Comparison of ENCODE assay signal across 23 cellular contexts in genomic region chr2:127004893-127005600, GRCh38.
DNase-seq lines count a peak whose midpoint lies in the region; ATAC-seq, FAIRE-seq and TF ChIP-seq lines count a peak whose summit lies in the region.
"Had no signal": no experiment of that assay in that cellular context is flagged by ENCODE, and none has a peak within 500 bp of the region (broad histone marks: within the 10 kb centered on the region; RNA-seq: fewer than 3 reads in every experiment).

No MANE protein-coding gene starts in this region.

- no peak overlapping the region for H3K4me3 ChIP-seq in H1 (ENCODE audit: extremely low read depth in 1 of 4, insufficient read depth in 2 of 4, low read depth in 3 of 4, low read length in 4 of 4)
- no peak overlapping the region for H3K4me3 ChIP-seq in iPS-20b (ENCODE audit: low read length)
- H3K4me3 ChIP-seq: GM12878 had no signal

- H3K56ac ChIP-seq in H1 (replicated peaks; ENCODE audit: insufficient read length, low read depth, low read length), result no peak overlapping the region

- H3K9me3 ChIP-seq in H1 (ENCODE audit: insufficient read depth in 2 of 2, low read depth in 1 of 2, low read length in 1 of 2) (no peaks in the 10 kb centered on the region), iPS-20b (ENCODE audit: insufficient read depth, low read depth, low read length) (no peaks in the 10 kb centered on the region)
- H3K9me3 ChIP-seq: SK-N-SH had no signal

- no peak overlapping the region for H2AK5ac ChIP-seq in H1 (ENCODE audit: low read depth, low read length)

- H3K23ac ChIP-seq in H1 (ENCODE audit: insufficient read length), result no peak overlapping the region

- H2BK5ac ChIP-seq in H1 (ENCODE audit: low read depth, low read length), result no peak overlapping the region

- TF ChIP-seq POLR2A in H1 (IDR thresholded peaks at IDR 0.05; ENCODE audit: control extremely low read depth in 1 of 2, low read depth in 2 of 2, low read length in 2 of 2), result no peak

- no peak overlapping the region for H2BK15ac ChIP-seq in H1 (ENCODE audit: low read length)

- H3K79me2 ChIP-seq in H1 (ENCODE audit: control insufficient read depth in 1 of 2, insufficient read depth in 2 of 2, low read length in 2 of 2), result no peaks in the 10 kb centered on the region

- DNase-seq in DMS 273 (lab: John Stamatoyannopoulos, UW; ENCODE audit: unreplicated experiment) (peak; percentile 53), DMS 273 treated with DMSO at 0.1 percent for 48 hours (lab: John Stamatoyannopoulos, UW) (no peak), H1 (ENCODE audit: low read depth in 1 of 2, low spot score in 2 of 2) (no peak), medulla oblongata (ENCODE audit: extremely low spot score) (no peak), D721Med (ENCODE audit: insufficient read length, low spot score) (no peak)
- no peak for DNase-seq in activated CD4-positive, CD25-positive, alpha-beta regulatory T cell (lab: John Stamatoyannopoulos, UW)
- DNase-seq: DMS53, EL, KG1, MV-4-11, NCI-H1694 treated with DMSO at 0.1 percent for 48 hours, NCI-H774, PC-3, RPMI8226, SHP77 treated with DMSO at 0.1 percent for 48 hours, SK-N-SH had no signal

- no peaks in the 10 kb centered on the region for H4K20me1 ChIP-seq in H1 (replicated peaks in 1 of 2; ENCODE audit: control insufficient read depth in 1 of 2, insufficient read depth in 2 of 2, low read length in 2 of 2)

- TF ChIP-seq CTCF in H1 (IDR thresholded peaks at IDR 0.05; ENCODE audit: control extremely low read depth in 1 of 3, insufficient read depth in 1 of 3, low read depth in 1 of 3, low read length in 3 of 3) (no peak), D721Med (IDR thresholded peaks at IDR 0.05; ENCODE audit: insufficient read depth, missing control alignments) (no peak)

- WGBS in H1 (ENCODE audit: extremely low coverage in 1 of 2, insufficient coverage in 1 of 2, insufficient read length in 1 of 2, insufficient replicate concordance in 2 of 2, low coverage in 1 of 2, low lambda C conversion rate in 2 of 2, missing lambda C conversion rate in 1 of 2), 2 experiments, result 74% methylated on average over 6 of the region's 6 CpGs; no CpG with 5 or more reads in 1 of the 2 experiments

- no peak for TF ChIP-seq RAD21 in H1 (IDR thresholded peaks at IDR 0.05 in 1 of 2, conservative IDR thresholded peaks at IDR 0.05 in 1 of 2; ENCODE audit: low read depth in 2 of 2, low read length in 2 of 2)

- H2BK20ac ChIP-seq in H1 (ENCODE audit: low read length), result no peak overlapping the region

- no peak overlapping the region; the same call in 1 of the 2 replicates for H3K18ac ChIP-seq in H1 (ENCODE audit: extremely low read depth, low read length)

- ATAC-seq in GM21367 (IDR thresholded peaks at IDR 0.05; ENCODE audit: unreplicated experiment), result no peak
- ATAC-seq: GM12878, HCT116, HepG2, PC-3 had no signal

- H3K79me1 ChIP-seq in H1 (ENCODE audit: low read depth, low read length), result no peaks in the 10 kb centered on the region

- no peaks in the 10 kb centered on the region for H3K36me3 ChIP-seq in H1 (ENCODE audit: control insufficient read depth in 2 of 4, insufficient read depth in 4 of 4, low read length in 3 of 4)
- H3K36me3 ChIP-seq in iPS-20b (ENCODE audit: insufficient read depth, low read depth, low read length), result no peaks in the 10 kb centered on the region

- no peak overlapping the region for H3K4ac ChIP-seq in H1 (replicated peaks; ENCODE audit: insufficient read length, low read depth, low read length)

- TF ChIP-seq EP300 in H1 (IDR thresholded peaks at IDR 0.05; ENCODE audit: borderline replicate concordance in 1 of 2, low read depth in 2 of 2, low read length in 2 of 2), result no peak

- no peak overlapping the region for H3K27ac ChIP-seq in H1 (ENCODE audit: low read depth, low read length)
- H3K27ac ChIP-seq in iPS-20b (ENCODE audit: low read length), result no peak overlapping the region
- H3K27ac ChIP-seq: 22Rv1 had no signal

- H3K9ac ChIP-seq in H1 (replicated peaks in 1 of 4; ENCODE audit: extremely low read depth in 1 of 4, low read depth in 3 of 4, low read length in 3 of 4) (no peak overlapping the region), iPS-20b (ENCODE audit: low read depth, low read length) (0 out of 2 replicates have a peak overlapping the region, but pooled peaks have one; percentile 35)
- H3K9ac ChIP-seq: SK-N-SH had no signal

- no peak overlapping the region for H4K8ac ChIP-seq in H1 (ENCODE audit: extremely low read depth, insufficient read depth, low read length)

- H4K91ac ChIP-seq in H1 (replicated peaks; ENCODE audit: insufficient read length, low read length), result no peak overlapping the region

- no peak overlapping the region for H4K5ac ChIP-seq in H1 (ENCODE audit: insufficient read length, low read depth, low read length)

- H2BK12ac ChIP-seq in H1 (ENCODE audit: low read depth, low read length), result no peak overlapping the region

- CTCF ChIA-PET in H1 (lab: Charles Lee; ENCODE audit: partially characterized antibody), result interaction anchor here (0.7 to 2.3 kb wide), 8 partner anchors 16 to 411 kb away, joined by 3 to 11 read pairs (median 4); no protein-coding TSS in a partner anchor

- no peaks in the 10 kb centered on the region for H3K23me2 ChIP-seq in H1 (ENCODE audit: low read depth, low read length)

- 0 out of 2 replicates have a peak overlapping the region, but pooled peaks have one; percentile 34 for H2AFZ ChIP-seq in H1 (ENCODE audit: low read length)

- H2BK120ac ChIP-seq in H1 (replicated peaks; ENCODE audit: low read depth, low read length), result peak overlapping the region; percentile 10

- peaks cover 0 to 2% (median under 1%) of the 10 kb centered on the region in 4 experiments; a peak in 1 of 7 replicates for H3K4me1 ChIP-seq in H1 (replicated peaks in 1 of 4; ENCODE audit: control insufficient read depth in 3 of 4, insufficient read depth in 4 of 4, low read length in 3 of 4)
- H3K4me1 ChIP-seq in iPS-20b (ENCODE audit: insufficient read depth, low read length), result peaks cover 10% of the 10 kb centered on the region; the same call in 1 of the 2 replicates

- FAIRE-seq in H1 (lab: Jason Lieb, UNC), result no peak
- FAIRE-seq in D721Med (lab: Jason Lieb, UNC), result no peak
- FAIRE-seq: GM12878, GM18507, HepG2 had no signal

- POLR2A ChIA-PET in H1 (lab: Charles Lee; ENCODE audit: partially characterized antibody), result no interaction called here

- no peak overlapping the region for H3K14ac ChIP-seq in H1 (ENCODE audit: insufficient read length)

- H3K27me3 ChIP-seq in H1 (replicated peaks in 1 of 4; ENCODE audit: control insufficient read depth in 3 of 4, extremely low read depth in 1 of 4, insufficient read depth in 3 of 4, low read length in 3 of 4), result no peaks in the 10 kb centered on the region
- no peaks in the 10 kb centered on the region for H3K27me3 ChIP-seq in iPS-20b (ENCODE audit: insufficient read depth, low read length)

- H3K4me2 ChIP-seq in H1 (ENCODE audit: insufficient read depth in 1 of 2, low read depth in 2 of 2, low read length in 2 of 2), result no peak overlapping the region
- H3K4me2 ChIP-seq: SK-N-SH had no signal
